19 cellular contexts compared by ENCODE assay signal in the genomic region with DNA sequence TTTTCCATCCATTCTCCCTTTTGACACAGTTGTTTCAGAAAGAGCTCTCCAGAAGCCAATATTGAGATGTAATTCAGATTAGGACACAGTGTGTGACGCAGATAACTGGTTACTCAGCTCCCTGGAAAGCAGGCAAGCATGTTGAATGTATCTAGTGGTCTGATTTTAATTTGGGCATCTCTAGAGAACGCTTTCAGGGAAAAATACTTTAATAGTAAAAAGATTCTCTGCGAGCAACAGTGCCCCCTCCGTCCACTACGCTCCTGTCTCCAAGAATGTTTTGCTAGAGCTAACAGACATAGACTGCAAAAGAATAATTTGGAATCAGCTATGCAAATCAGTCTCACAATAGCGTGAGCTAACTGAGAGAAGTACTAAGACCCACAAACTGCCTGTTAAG. TPM values are rescaled to one million over a fixed set of nuclear protein-coding genes. Genes with fewer than 3 reads are reported as not detected.
DNase-seq lines count a peak whose midpoint lies in the region; ATAC-seq and TF ChIP-seq lines count a peak whose summit lies in the region.
"Had no signal": no experiment of that assay in that cellular context is flagged by ENCODE, and none has a peak within 500 bp of the region (broad histone marks: within the 10 kb centered on the region; RNA-seq: fewer than 3 reads in every experiment).

No MANE protein-coding gene starts in this region.

- RAD21 ChIA-PET in HCT116 (lab: Charles Lee; ENCODE audit: low non-redundant PET in 1 of 2, low total read pairs in 2 of 2, uncharacterized antibody in 2 of 2, unreplicated experiment in 2 of 2): no interaction called here

- H2AFZ ChIP-seq in HCT116 (ENCODE audit: low read depth, low read length, poor library complexity, severe bottlenecking): no peak overlapping the region

- no peaks in the 10 kb centered on the region for H3K79me2 ChIP-seq in HCT116 (ENCODE audit: insufficient read depth, low read length)

- no peak overlapping the region for H3K9ac ChIP-seq in HCT116 (ENCODE audit: low read length)

- CTCF ChIA-PET in AG04450 (lab: Charles Lee) (interaction anchor here (0.8 kb wide), 1 partner anchor 11 kb away, joined by 4 read pairs; no protein-coding TSS in a partner anchor), HCT116 (lab: Charles Lee) (interaction anchor here (1.0 to 1.1 kb wide), 3 partner anchors 10 to 12 kb away, joined by 3 read pairs; no protein-coding TSS in a partner anchor)

- no peaks in the 10 kb centered on the region for H4K20me1 ChIP-seq in HCT116 (ENCODE audit: insufficient read depth)

- H3K27me3 ChIP-seq in AG04450 (ENCODE audit: control insufficient read depth, insufficient read depth, low read length) (no peaks in the 10 kb centered on the region), HCT116 (ENCODE audit: insufficient read depth, low read length) (peaks cover 45% of the 10 kb centered on the region; the same call in 1 of the 2 replicates), HAP-1 (ENCODE audit: low read depth) (peaks cover 2% of the 10 kb centered on the region; the same call in 1 of the 2 replicates)
- H3K27me3 ChIP-seq: pancreas, testis had no signal

- DNase-seq in AG04450 (ENCODE audit: low read depth, low spot score): no peak
- no peak for DNase-seq in HCT116 (ENCODE audit: low read depth, low spot score)
- DNase-seq in astrocyte of the cerebellum (ENCODE audit: low read depth): no peak
- peak; percentile 37 for DNase-seq in fibroblast of the aortic adventitia (ENCODE audit: low read depth)
- DNase-seq in HAP-1 (ENCODE audit: low spot score in 2 of 2): no peak
- DNase-seq in NCI-H446 (lab: John Stamatoyannopoulos, UW): no peak
- no peak for DNase-seq in DMS79 treated with DMSO at 0.1 percent for 48 hours (lab: John Stamatoyannopoulos, UW)
- DNase-seq in SW480 (ENCODE audit: low spot score): no peak
- DNase-seq: activated naive CD8-positive, alpha-beta T cell treated with anti-CD3 and anti-CD28 coated beads, Interleukin-2, amount 10 ng/mL, durations not matched to agents 7 days and 5 days; CD8-positive, alpha-beta memory T cell; H9; natural killer cell; NCI-H1105; NCI-H510A; SW 1271; testis had no signal

- H3K4me1 ChIP-seq in HCT116 (ENCODE audit: control insufficient read depth in 1 of 2, insufficient read depth in 2 of 2, low read length in 2 of 2): no peaks in the 10 kb centered on the region
- H3K4me1 ChIP-seq in HAP-1: no peaks in the 10 kb centered on the region
- H3K4me1 ChIP-seq: pancreas, testis had no signal

- H3K36me3 ChIP-seq in HCT116 (ENCODE audit: control insufficient read depth in 1 of 2, insufficient read depth in 2 of 2, low read length in 2 of 2) (no peaks in the 10 kb centered on the region), HAP-1 (replicated peaks) (no peaks in the 10 kb centered on the region)
- H3K36me3 ChIP-seq: pancreas had no signal

- no peaks in the 10 kb centered on the region for H3K9me2 ChIP-seq in HCT116 (ENCODE audit: insufficient read depth)

- no peak overlapping the region for H3K4me2 ChIP-seq in HCT116 (ENCODE audit: low read length)

- in situ Hi-C loops in astrocyte of the cerebellum (cut with HindIII; ENCODE audit: low sequenced_read_pairs): no loop called here
- in situ Hi-C loops in HAP-1 (cut with MboI; ENCODE audit: low sequenced_read_pairs): no loop called here

- intact Hi-C loops in HCT116 (cut with micrococcal nuclease): no loop called here

- TF ChIP-seq CTCF in AG04450 (IDR thresholded peaks at IDR 0.05; ENCODE audit: low read depth, low read length): 0 out of 2 replicates have a peak, but pooled peaks have one; percentile 1
- 0 out of 6 replicates have a peak, but pooled peaks of 2 of the 3 experiments have one; percentile 8 to 18 for TF ChIP-seq CTCF in HCT116 (IDR thresholded peaks at IDR 0.05 in 2 of 3, conservative IDR thresholded peaks at IDR 0.05 in 1 of 3; ENCODE audit: borderline replicate concordance in 1 of 3, insufficient read depth in 1 of 3, low read depth in 2 of 3, low read length in 2 of 3)
- peak; percentile 56 for TF ChIP-seq CTCF in astrocyte of the cerebellum (IDR thresholded peaks at IDR 0.05; ENCODE audit: low read depth, low read length, missing control alignments)
- TF ChIP-seq CTCF in fibroblast of the aortic adventitia (IDR thresholded peaks at IDR 0.05; ENCODE audit: insufficient read depth, low read length): peak; percentile 47

- H3K27ac ChIP-seq in AG04450 (ENCODE audit: low read depth, low read length) (no peak overlapping the region), HCT116 (ENCODE audit: low read depth, low read length) (no peak overlapping the region)
- H3K27ac ChIP-seq: pancreas, testis had no signal

- no peak overlapping the region for H3K4me3 ChIP-seq in AG04450 (ENCODE audit: low read depth, low read length)
- H3K4me3 ChIP-seq in HCT116 (replicated peaks in 1 of 2; ENCODE audit: low read depth in 1 of 2, low read length in 2 of 2): no peak overlapping the region
- no peak overlapping the region for H3K4me3 ChIP-seq in astrocyte of the cerebellum (ENCODE audit: low read depth, low read length)
- no peak overlapping the region for H3K4me3 ChIP-seq in fibroblast of the aortic adventitia (ENCODE audit: low read depth, low read length)
- no peak overlapping the region for H3K4me3 ChIP-seq in HAP-1
- H3K4me3 ChIP-seq: pancreas, testis had no signal

- no peak for TF ChIP-seq POLR2A in HCT116 (IDR thresholded peaks at IDR 0.05; ENCODE audit: borderline replicate concordance, extremely low read depth, insufficient read depth, insufficient read length)

- no peak for TF ChIP-seq RAD21 in HCT116 (IDR thresholded peaks at IDR 0.05; ENCODE audit: low read depth)

- ATAC-seq in HCT116: no peak
- ATAC-seq: activated T-helper 17 cell treated with anti-CD3 and anti-CD28 coated beads, Interleukin-2, amount 50 U/mL, for 72 hours; natural killer cell; stimulated activated memory B cell treated with anti-CD40 and anti-IgM and Interleukin-4, amounts not matched to agents 10 μg/mL and 1 μg/mL and 100 μg/mL, for 72 hours had no signal

- POLR2A ChIA-PET in AG04450 (lab: Yijun Ruan, JAX) (no interaction called here), HCT116 (lab: Charles Lee) (no interaction called here)

- no TSS peak for BruUV-seq in HCT116 (replicated peaks; lab: Mats Ljungman, UMichigan)

- H3K9me3 ChIP-seq in AG04450 (ENCODE audit: control insufficient read depth, insufficient read depth, low read length) (no peaks in the 10 kb centered on the region), HCT116 (ENCODE audit: control insufficient read depth in 1 of 2, insufficient read depth in 1 of 2, low read depth in 1 of 2, low read length in 2 of 2) (no peaks in the 10 kb centered on the region), HAP-1 (no peaks in the 10 kb centered on the region)
- H3K9me3 ChIP-seq: pancreas, testis had no signal

TF ChIP-seq in HCT116, 20 proteins besides CTCF, POLR2A, EP300 and RAD21 (continues in another document):
- TF ChIP-seq FOSL1 (IDR thresholded peaks at IDR 0.05; ENCODE audit: low read depth) (no peak), SRF (IDR thresholded peaks at IDR 0.05; ENCODE audit: low read depth) (no peak), EGR1 (IDR thresholded peaks at IDR 0.05; ENCODE audit: low read depth) (no peak), EZH2phosphoT487 (IDR thresholded peaks at IDR 0.05; ENCODE audit: borderline replicate concordance) (no peak), YY1 (IDR thresholded peaks at IDR 0.05; ENCODE audit: extremely low read depth, insufficient replicate concordance, low read depth, low read length) (no peak), CEBPB (IDR thresholded peaks at IDR 0.05; ENCODE audit: low read depth) (no peak), ZFX (IDR thresholded peaks at IDR 0.05) (no peak), SP1 (IDR thresholded peaks at IDR 0.05; ENCODE audit: low read depth) (no peak), CBX3 (IDR thresholded peaks at IDR 0.05; ENCODE audit: low read depth) (no peak)
- TF ChIP-seq, protein P1, sequence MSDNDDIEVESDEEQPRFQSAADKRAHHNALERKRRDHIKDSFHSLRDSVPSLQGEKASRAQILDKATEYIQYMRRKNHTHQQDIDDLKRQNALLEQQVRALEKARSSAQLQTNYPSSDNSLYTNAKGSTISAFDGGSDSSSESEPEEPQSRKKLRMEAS (IDR thresholded peaks at IDR 0.05): no peak

RNA-seq across cellular contexts. Expression of a gene that starts 23.3 kb away (rescaled TPM):
- 0.09 and 0.10 TPM in 2 replicates for polyA plus RNA-seq in AG04450 (2011; rRNA removed)
- polyA minus RNA-seq in AG04450 (2011; rRNA and poly(A)+ RNA removed): not detected in 2 replicates
- not detected for total RNA-seq in HCT116 (2021; ENCODE audit: unreplicated experiment)
- polyA plus RNA-seq in HCT116 (2012): not detected in 2 replicates
- total RNA-seq in fibroblast of the aortic adventitia (ENCODE audit: low replicate concordance): not detected in 2 replicates
- total RNA-seq: activated naive CD8-positive, alpha-beta T cell treated with anti-CD3 and anti-CD28 coated beads, Interleukin-2, amount 10 ng/mL, durations not matched to agents 7 days and 5 days; activated T-helper 17 cell treated with anti-CD3 and anti-CD28 coated beads, Interleukin-2, amount 50 U/mL, for 72 hours; CD8-positive, alpha-beta memory T cell; natural killer cell had no signal
- polyA plus RNA-seq: CD8-positive, alpha-beta memory T cell had no signal

RNA-seq across cellular contexts. Expression of a gene that starts 41.2 kb away (rescaled TPM):
- 9.2 and 12.8 TPM in 2 replicates for polyA plus RNA-seq in AG04450 (2011; rRNA removed)
- polyA minus RNA-seq in AG04450 (2011; rRNA and poly(A)+ RNA removed): 3.6 and 7.6 TPM in 2 replicates
- 12.0 TPM for total RNA-seq in HCT116 (2021; ENCODE audit: unreplicated experiment)
- polyA plus RNA-seq in HCT116 (2012): 5.6 and 8.3 TPM in 2 replicates
- total RNA-seq in fibroblast of the aortic adventitia (ENCODE audit: low replicate concordance): 5.4 and 12.1 TPM in 2 replicates

RNA-seq across cellular contexts. Expression of a gene that starts 41.3 kb away (rescaled TPM):
- 44.1 and 50.0 TPM in 2 replicates for polyA plus RNA-seq in AG04450 (2011; rRNA removed)
- 55.7 and 57.2 TPM in 2 replicates for polyA minus RNA-seq in AG04450 (2011; rRNA and poly(A)+ RNA removed)
- total RNA-seq in HCT116 (2021; ENCODE audit: unreplicated experiment) (32.5 TPM), fibroblast of the aortic adventitia (ENCODE audit: low replicate concordance) (21.6 and 40.3 TPM in 2 replicates)
- polyA plus RNA-seq in HCT116 (2012): 20.7 and 26.2 TPM in 2 replicates

Comparison
In these comparisons a context has a peak if more than half of its experiments do, and no peak if none do; other contexts are left out.
1. CTCF ChIP-seq: peak in every context shown above with its lines; median percentile 56 in astrocyte of the cerebellum; 47 in fibroblast of the aortic adventitia; 13 in HCT116; 1 in AG04450.